Comparison of ENCODE assay signal across 29 cellular contexts in genomic region chr4:24015782-24016181, GRCh38.
"Had no signal": no experiment of that assay in that cellular context is flagged by ENCODE, and none has a peak within 500 bp of the region (broad histone marks: within the 10 kb centered on the region; RNA-seq: fewer than 3 reads in every experiment).

No MANE protein-coding gene starts in this region.

- H3K4me1 ChIP-seq: stomach, testis, thyroid gland, tibial nerve, transverse colon, upper lobe of left lung, upper lobe of right lung, uterus, vagina had no signal

- H3K4me3 Mint-ChIP-seq: stimulated activated effector memory CD8-positive, alpha-beta T cell treated with anti-CD3 and anti-CD28 coated beads, Interleukin-12 subunit alpha, Interleukin-12 subunit beta, amount 100 ng/mL, for 72 hours; stimulated activated memory B cell treated with anti-CD40 and anti-IgM and Interleukin-4, amounts not matched to agents 10 μg/mL and 1 μg/mL and 100 μg/mL, for 72 hours; stimulated activated naive B cell treated with anti-CD40 and anti-IgM and Interleukin-4, amounts not matched to agents 10 μg/mL and 1 μg/mL and 100 μg/mL, for 72 hours; stimulated activated naive CD8-positive, alpha-beta T cell treated with anti-CD3 and anti-CD28 coated beads, Interleukin-15, amount 100 ng/mL, for 72 hours; stimulated activated naive CD8-positive, alpha-beta T cell treated with anti-CD3 and anti-CD28 coated beads, Interleukin-15, Interleukin-2, amounts not matched to agents 100 ng/mL and 50 ng/mL, for 24 hours; type B pancreatic cell had no signal

- DNase-seq: stimulated activated CD4-positive, alpha-beta T cell treated with anti-CD3 and anti-CD28 coated beads, Interleukin-2, amount 100 ng/mL, for 48 hours; stimulated activated CD4-positive, alpha-beta T cell treated with anti-CD3 and anti-CD28 coated beads, Interleukin-4, amount 100 ng/mL, for 1 hour; stimulated activated CD4-positive, alpha-beta T cell treated with anti-CD3 and anti-CD28 coated beads, Interleukin-4, amount 100 ng/mL, for 24 hours; stimulated activated CD4-positive, alpha-beta T cell treated with anti-CD3 and anti-CD28 coated beads, Interleukin-4, amount 100 ng/mL, for 4 hours; stimulated activated CD8-positive, alpha-beta memory T cell treated with anti-CD3 and anti-CD28 coated beads, Interleukin-4, amount 100 ng/mL, for 48 hours; stimulated activated naive B cell treated with anti-CD40 and anti-IgM and Interleukin-4, amounts not matched to agents 10 μg/mL and 1 μg/mL and 100 μg/mL, for 72 hours; stimulated activated naive CD4-positive, alpha-beta T cell; stimulated activated naive CD4-positive, alpha-beta T cell treated with Interleukin-2 at 50 U/mL for 16 hours; stimulated activated naive CD8-positive, alpha-beta T cell treated with anti-CD3 and anti-CD28 coated beads, Interleukin-15, amount 100 ng/mL, for 72 hours; stimulated activated naive CD8-positive, alpha-beta T cell treated with anti-CD3 and anti-CD28 coated beads, Interleukin-15, Interleukin-2, amounts not matched to agents 100 U/mL and 50 U/mL, for 24 hours; stomach; substantia nigra; testis; thyroid gland; tibial artery; transverse colon; trophoblast cell; upper lobe of left lung; upper lobe of right lung; uterus had no signal

- H3K36me3 ChIP-seq: stomach, suprapubic skin, thoracic aorta, thyroid gland, tibial artery, tibial nerve, transverse colon, upper lobe of left lung, upper lobe of right lung, uterus, vagina had no signal

- H3K4me3 ChIP-seq: stomach, suprapubic skin, testis, thoracic aorta, thyroid gland, tibial artery, tibial nerve, transverse colon, upper lobe of left lung, upper lobe of right lung, uterus, vagina had no signal

- H3K27ac ChIP-seq: stomach, suprapubic skin, testis, thoracic aorta, thyroid gland, tibial artery, tibial nerve, transverse colon, upper lobe of left lung, upper lobe of right lung, uterus, vagina had no signal

- H3K27me3 Mint-ChIP-seq: stimulated activated memory B cell treated with anti-CD40 and anti-IgM and Interleukin-4, amounts not matched to agents 10 μg/mL and 1 μg/mL and 100 μg/mL, for 72 hours; stimulated activated naive B cell treated with anti-CD40 and anti-IgM and Interleukin-4, amounts not matched to agents 10 μg/mL and 1 μg/mL and 100 μg/mL, for 72 hours; stimulated activated naive CD8-positive, alpha-beta T cell treated with anti-CD3 and anti-CD28 coated beads, Interleukin-15, amount 100 ng/mL, for 72 hours; stimulated activated naive CD8-positive, alpha-beta T cell treated with anti-CD3 and anti-CD28 coated beads, Interleukin-15, Interleukin-2, amounts not matched to agents 100 ng/mL and 50 ng/mL, for 24 hours had no signal

- H3K36me3 Mint-ChIP-seq: stimulated activated effector memory CD8-positive, alpha-beta T cell treated with anti-CD3 and anti-CD28 coated beads, Interleukin-12 subunit alpha, Interleukin-12 subunit beta, amount 100 ng/mL, for 72 hours; stimulated activated memory B cell treated with anti-CD40 and anti-IgM and Interleukin-4, amounts not matched to agents 10 μg/mL and 1 μg/mL and 100 μg/mL, for 72 hours; stimulated activated naive B cell treated with anti-CD40 and anti-IgM and Interleukin-4, amounts not matched to agents 10 μg/mL and 1 μg/mL and 100 μg/mL, for 72 hours; type B pancreatic cell had no signal

- H3K27ac Mint-ChIP-seq: stimulated activated effector memory CD8-positive, alpha-beta T cell treated with anti-CD3 and anti-CD28 coated beads, Interleukin-12 subunit alpha, Interleukin-12 subunit beta, amount 100 ng/mL, for 72 hours; stimulated activated memory B cell treated with anti-CD40 and anti-IgM and Interleukin-4, amounts not matched to agents 10 μg/mL and 1 μg/mL and 100 μg/mL, for 72 hours; stimulated activated naive B cell treated with anti-CD40 and anti-IgM and Interleukin-4, amounts not matched to agents 10 μg/mL and 1 μg/mL and 100 μg/mL, for 72 hours; stimulated activated naive CD8-positive, alpha-beta T cell treated with anti-CD3 and anti-CD28 coated beads, Interleukin-15, amount 100 ng/mL, for 72 hours; stimulated activated naive CD8-positive, alpha-beta T cell treated with anti-CD3 and anti-CD28 coated beads, Interleukin-15, Interleukin-2, amounts not matched to agents 100 ng/mL and 50 ng/mL, for 24 hours; type B pancreatic cell had no signal

- H3K9me3 ChIP-seq: stomach, suprapubic skin, testis, thoracic aorta, thyroid gland, tibial artery, tibial nerve, transverse colon, upper lobe of left lung, upper lobe of right lung, uterus, vagina had no signal

- H3K27me3 ChIP-seq: stomach, suprapubic skin, testis, thyroid gland, tibial artery, tibial nerve, transverse colon, upper lobe of left lung, upper lobe of right lung, uterus, vagina had no signal

- H3K4me1 Mint-ChIP-seq: stimulated activated effector memory CD8-positive, alpha-beta T cell treated with anti-CD3 and anti-CD28 coated beads, Interleukin-12 subunit alpha, Interleukin-12 subunit beta, amount 100 ng/mL, for 72 hours; stimulated activated memory B cell treated with anti-CD40 and anti-IgM and Interleukin-4, amounts not matched to agents 10 μg/mL and 1 μg/mL and 100 μg/mL, for 72 hours; stimulated activated naive B cell treated with anti-CD40 and anti-IgM and Interleukin-4, amounts not matched to agents 10 μg/mL and 1 μg/mL and 100 μg/mL, for 72 hours; stimulated activated naive CD8-positive, alpha-beta T cell treated with anti-CD3 and anti-CD28 coated beads, Interleukin-15, amount 100 ng/mL, for 72 hours had no signal

- ATAC-seq: stimulated activated effector memory CD8-positive, alpha-beta T cell treated with anti-CD3 and anti-CD28 coated beads, Interleukin-12 subunit alpha, Interleukin-12 subunit beta, amount 100 ng/mL, for 72 hours; stimulated activated memory B cell treated with anti-CD40 and anti-IgM and Interleukin-4, amounts not matched to agents 10 μg/mL and 1 μg/mL and 100 μg/mL, for 72 hours; stimulated activated naive B cell treated with anti-CD40 and anti-IgM and Interleukin-4, amounts not matched to agents 10 μg/mL and 1 μg/mL and 100 μg/mL, for 72 hours; stimulated activated naive CD8-positive, alpha-beta T cell treated with anti-CD3 and anti-CD28 coated beads, Interleukin-15, amount 100 ng/mL, for 72 hours; stimulated activated naive CD8-positive, alpha-beta T cell treated with anti-CD3 and anti-CD28 coated beads, Interleukin-15, Interleukin-2, amounts not matched to agents 100 U/mL and 50 U/mL, for 24 hours; upper lobe of right lung had no signal

- FAIRE-seq: urothelium cell line had no signal
